ENCODE assay signal across 25 cellular contexts in the genomic region with DNA sequence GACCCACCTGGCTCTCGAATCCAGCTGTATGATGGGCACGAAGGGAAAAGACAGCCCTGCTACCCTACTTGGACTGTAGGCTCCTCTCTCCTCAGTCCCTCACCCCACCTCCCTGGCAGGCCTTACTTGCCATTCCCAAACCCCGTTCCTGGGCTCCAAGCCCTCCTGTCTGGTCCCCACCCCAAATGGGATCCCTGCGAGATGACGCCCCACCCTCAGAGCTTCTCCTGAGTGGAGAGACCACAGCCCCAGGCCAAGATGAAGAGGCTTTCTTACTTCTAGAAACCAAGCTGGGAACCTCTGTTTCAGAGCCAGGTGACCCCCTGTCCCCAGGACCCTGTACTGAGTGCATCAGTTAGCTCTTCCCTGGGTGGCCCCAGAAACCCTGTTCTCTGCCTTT. TPM values are rescaled to one million over a fixed set of nuclear protein-coding genes. Genes with fewer than 3 reads are reported as not detected.
"Had no signal": no experiment of that assay in that cellular context is flagged by ENCODE, and none has a peak within 500 bp of the region (broad histone marks: within the 10 kb centered on the region; RNA-seq: fewer than 3 reads in every experiment).

No MANE protein-coding gene starts in this region.

- H3K9me3 Mint-ChIP-seq: activated CD4-positive, alpha-beta memory T cell treated with anti-CD3 and anti-CD28 coated beads for 36 hours; activated CD4-positive, alpha-beta T cell treated with anti-CD3 and anti-CD28 coated beads, Interleukin-2, amount 10 ng/mL, durations not matched to agents 7 days and 5 days; activated naive CD8-positive, alpha-beta T cell treated with anti-CD3 and anti-CD28 coated beads for 36 hours; activated T-cell treated with anti-CD3 and anti-CD28 coated beads, Interleukin-2, amount 50 U/mL, for 4 hours; T-cell had no signal

- H3K27ac ChIP-seq: breast epithelium, SK-N-MC, VCaP had no signal

- H3K36me3 ChIP-seq: breast epithelium had no signal

- H3K4me3 Mint-ChIP-seq: activated CD4-positive, alpha-beta memory T cell treated with anti-CD3 and anti-CD28 coated beads for 36 hours; activated CD4-positive, alpha-beta T cell treated with anti-CD3 and anti-CD28 coated beads, Interleukin-2, amount 10 ng/mL, durations not matched to agents 7 days and 5 days; activated naive CD8-positive, alpha-beta T cell treated with anti-CD3 and anti-CD28 coated beads for 36 hours; activated T-cell treated with anti-CD3 and anti-CD28 coated beads, Interleukin-2, amount 50 U/mL, for 4 hours; T-cell had no signal

- H3K36me3 Mint-ChIP-seq: activated CD4-positive, alpha-beta memory T cell treated with anti-CD3 and anti-CD28 coated beads for 36 hours; activated naive CD8-positive, alpha-beta T cell treated with anti-CD3 and anti-CD28 coated beads for 36 hours; T-cell had no signal

- DNase-seq: activated CD4-positive, alpha-beta memory T cell treated with anti-CD3 and anti-CD28 coated beads for 36 hours; activated CD4-positive, alpha-beta T cell treated with anti-CD3 and anti-CD28 coated beads, Interleukin-2, amount 10 ng/mL, durations not matched to agents 7 days and 5 days; activated CD4-positive, CD25-positive, alpha-beta regulatory T cell; activated CD8-positive, alpha-beta memory T cell treated with anti-CD3 and anti-CD28 coated beads for 24 hours; activated effector memory CD4-positive, alpha-beta T cell treated with anti-CD3 and anti-CD28 coated beads, Interleukin-2, amount 50 U/mL, for 16 hours; activated naive CD4-positive, alpha-beta T cell treated with Interleukin-2 at 50 U/mL for 16 hours; activated naive CD8-positive, alpha-beta T cell treated with anti-CD3 and anti-CD28 coated beads for 36 hours; activated T-cell treated with anti-CD3 and anti-CD28 coated beads, Interleukin-2, amount 50 U/mL, for 4 hours; caudate nucleus; Karpas-422; NCI-H1105 treated with DMSO at 0.1 percent for 48 hours; NCI-H1436 treated with DMSO at 0.1 percent for 48 hours; NCI-H187; NCI-H2081; NCI-H510A treated with DMSO at 0.1 percent for 48 hours; NCI-H69; NK-92 treated with Interleukin-12 subunit alpha and Interleukin-12 subunit beta, amount 100 ng/mL, for 24 hours; PC-3; SIG-M5; T-cell; T-helper 2 cell; T1000 had no signal

- ATAC-seq: activated T-cell treated with anti-CD3 and anti-CD28 coated beads, Interleukin-2, amount 50 U/mL, for 4 hours; PC-3; T-cell had no signal

- H3K4me1 Mint-ChIP-seq: activated CD4-positive, alpha-beta T cell treated with anti-CD3 and anti-CD28 coated beads, Interleukin-2, amount 10 ng/mL, durations not matched to agents 7 days and 5 days had no signal

- H3K27ac Mint-ChIP-seq: activated CD4-positive, alpha-beta memory T cell treated with anti-CD3 and anti-CD28 coated beads for 36 hours; activated CD4-positive, alpha-beta T cell treated with anti-CD3 and anti-CD28 coated beads, Interleukin-2, amount 10 ng/mL, durations not matched to agents 7 days and 5 days; activated naive CD8-positive, alpha-beta T cell treated with anti-CD3 and anti-CD28 coated beads for 36 hours; T-cell had no signal

- H3K4me3 ChIP-seq: breast epithelium, SK-N-MC had no signal

RNA-seq across cellular contexts. Expression of a gene that starts 4.5 kb away (rescaled TPM):
- total RNA-seq: PC-3 had no signal
